ENCODE assay signal across 27 cellular contexts in the genomic region with DNA sequence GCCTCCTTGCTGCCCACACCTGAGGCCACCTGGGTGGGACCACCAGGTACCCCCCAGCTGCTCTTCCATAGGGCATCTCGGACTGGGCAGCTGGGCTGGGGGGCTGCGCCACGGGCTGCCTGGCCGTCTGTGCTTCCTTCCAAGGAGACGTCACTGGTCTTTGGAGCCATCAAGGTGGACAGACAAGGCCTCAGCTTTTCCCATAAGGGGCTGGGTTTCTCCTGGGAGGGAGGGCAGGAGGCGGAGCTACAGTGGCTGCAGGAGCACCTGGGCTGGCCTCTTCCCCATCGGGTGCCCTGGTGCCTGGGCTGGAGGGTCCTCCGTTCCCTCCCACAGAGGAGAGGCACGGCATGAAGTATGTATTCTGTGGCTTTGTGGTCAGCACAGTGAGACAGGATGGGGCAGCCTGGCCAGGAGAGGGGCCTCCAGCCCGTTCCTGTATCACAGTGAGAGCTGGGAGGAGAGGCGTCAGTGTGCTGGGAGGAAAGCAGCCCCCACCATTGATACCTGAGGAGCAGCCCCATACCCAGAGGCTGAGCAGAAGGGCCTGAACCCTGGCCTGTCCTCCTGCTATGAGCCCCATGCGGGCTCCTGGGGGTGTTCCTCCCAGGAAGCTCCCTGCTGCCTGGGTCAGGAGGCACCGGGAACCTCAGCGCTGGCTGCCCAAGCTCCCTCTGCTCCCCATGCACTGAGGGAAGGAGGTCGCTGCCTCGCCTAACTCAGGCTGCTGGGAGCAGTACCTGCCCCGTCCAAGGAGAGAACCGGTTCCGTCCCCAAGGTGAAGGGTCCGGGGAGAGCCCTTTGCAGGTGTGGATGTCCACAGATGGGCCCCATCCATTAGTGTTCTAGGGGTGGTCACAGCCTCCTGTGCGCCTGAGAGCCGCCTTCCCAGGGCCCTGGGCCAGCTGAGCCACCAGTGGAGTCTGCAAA.
DNase-seq lines count a peak whose midpoint lies in the region; ATAC-seq, FAIRE-seq and TF ChIP-seq lines count a peak whose summit lies in the region.
"Had no signal": no experiment of that assay in that cellular context is flagged by ENCODE, and none has a peak within 500 bp of the region (broad histone marks: within the 10 kb centered on the region; RNA-seq: fewer than 3 reads in every experiment).

No MANE protein-coding gene starts in this region.

- no peaks in the 10 kb centered on the region for H3K4me1 ChIP-seq in lung (ENCODE audit: control insufficient read depth in 2 of 2, insufficient read depth in 2 of 2, low read length in 2 of 2)
- no peaks in the 10 kb centered on the region for H3K4me1 ChIP-seq in body of pancreas
- H3K4me1 ChIP-seq in naive thymus-derived CD4-positive, alpha-beta T cell (ENCODE audit: control insufficient read depth in 2 of 2, insufficient read depth in 2 of 2, low read length in 2 of 2), result no peaks in the 10 kb centered on the region
- H3K4me1 ChIP-seq: adrenal gland, breast epithelium, Caco-2 had no signal

- intact Hi-C loops in natural killer cell (cut with micrococcal nuclease) (no loop called here), body of pancreas (cut with DNase I) (loop anchor here (5.0 kb wide), 1 partner anchor 50 kb away; no protein-coding TSS in a partner anchor)
- intact Hi-C loops in naive thymus-derived CD4-positive, alpha-beta T cell (cut with micrococcal nuclease), result no loop called here

- H3K27me3 ChIP-seq in lung (ENCODE audit: control insufficient read depth, insufficient read depth), result no peaks in the 10 kb centered on the region
- H3K27me3 ChIP-seq in body of pancreas, result no peaks in the 10 kb centered on the region
- no peaks in the 10 kb centered on the region for H3K27me3 ChIP-seq in naive thymus-derived CD4-positive, alpha-beta T cell (ENCODE audit: control insufficient read depth in 2 of 2, insufficient read depth in 2 of 2, low read length in 2 of 2)
- H3K27me3 ChIP-seq: adrenal gland had no signal

- TF ChIP-seq POLR2A in body of pancreas (IDR thresholded peaks at IDR 0.05), result no peak

- CTCF ChIA-PET in naive thymus-derived CD4-positive, alpha-beta T cell (lab: Charles Lee), result no interaction called here

- peak; percentile 51 for DNase-seq in natural killer cell treated with Interleukin-12 subunit alpha and Interleukin-12 subunit beta and Interleukin-15 and Interleukin-18, amount 100 ng/mL, for 72 hours (ENCODE audit: low spot score)
- no peak for DNase-seq in natural killer cell
- DNase-seq in activated CD8-positive, alpha-beta memory T cell treated with anti-CD3 and anti-CD28 coated beads, Interleukin-2, amount 50 U/mL, for 48 hours, result peak; percentile 26
- DNase-seq in lung (ENCODE audit: low spot score), result peak; percentile 18
- peak; percentile 34 for DNase-seq in urothelium cell line (ENCODE audit: low spot score)
- no peak for DNase-seq in body of pancreas
- no peak for DNase-seq in RCC 7860 (ENCODE audit: low spot score)
- DNase-seq in naive thymus-derived CD4-positive, alpha-beta T cell, result no peak
- DNase-seq: activated CD4-positive, alpha-beta T cell treated with anti-CD3 and anti-CD28 coated beads for 4 hours; C1 segment of cervical spinal cord; Caco-2; cortex of kidney; DND-41; NCI-H1048; NCI-H187; NCI-H524 treated with DMSO at 0.1 percent for 48 hours; nucleus accumbens; retina; stimulated activated CD4-positive, alpha-beta T cell treated with anti-CD3 and anti-CD28 coated beads, Interleukin-4, amount 100 ng/mL, for 1 hour; stimulated activated naive CD4-positive, alpha-beta T cell had no signal

- 71 to 73% methylated on average over 21 to 22 of the region's 22 CpGs for WGBS in lung, 2 donors
- WGBS in body of pancreas, 2 donors, result 58 to 61% methylated on average over 6 to 22 of the region's 22 CpGs

- H3K27ac Mint-ChIP-seq in natural killer cell treated with Interleukin-12 subunit alpha and Interleukin-12 subunit beta and Interleukin-15 and Interleukin-18, amount 100 ng/mL, for 72 hours, result no peak overlapping the region
- no peak overlapping the region for H3K27ac Mint-ChIP-seq in natural killer cell
- H3K27ac Mint-ChIP-seq in naive thymus-derived CD4-positive, alpha-beta T cell, result no peak overlapping the region
- H3K27ac Mint-ChIP-seq: memory B cell had no signal

- TF ChIP-seq CTCF in natural killer cell (IDR thresholded peaks at IDR 0.05), result no peak
- TF ChIP-seq CTCF in lung (IDR thresholded peaks at IDR 0.05; ENCODE audit: control extremely low read depth, extremely low read depth), result no peak
- TF ChIP-seq CTCF in body of pancreas (IDR thresholded peaks at IDR 0.05), result no peak

- no peak overlapping the region for H3K4me3 Mint-ChIP-seq in natural killer cell treated with Interleukin-12 subunit alpha and Interleukin-12 subunit beta and Interleukin-15 and Interleukin-18, amount 100 ng/mL, for 72 hours
- no peak overlapping the region for H3K4me3 Mint-ChIP-seq in natural killer cell
- no peak overlapping the region for H3K4me3 Mint-ChIP-seq in naive thymus-derived CD4-positive, alpha-beta T cell
- H3K4me3 Mint-ChIP-seq: memory B cell had no signal

- no peaks in the 10 kb centered on the region for H3K36me3 Mint-ChIP-seq in natural killer cell treated with Interleukin-12 subunit alpha and Interleukin-12 subunit beta and Interleukin-15 and Interleukin-18, amount 100 ng/mL, for 72 hours
- no peaks in the 10 kb centered on the region for H3K36me3 Mint-ChIP-seq in natural killer cell
- no peaks in the 10 kb centered on the region for H3K36me3 Mint-ChIP-seq in naive thymus-derived CD4-positive, alpha-beta T cell
- H3K36me3 Mint-ChIP-seq: memory B cell had no signal

- H3K9me3 ChIP-seq in lung (ENCODE audit: control insufficient read depth in 2 of 2, insufficient read depth in 1 of 2, low read length in 1 of 2) (no peaks in the 10 kb centered on the region), body of pancreas (no peaks in the 10 kb centered on the region)
- H3K9me3 ChIP-seq in naive thymus-derived CD4-positive, alpha-beta T cell (ENCODE audit: control insufficient read depth in 2 of 3, low read length in 3 of 3), result no peaks in the 10 kb centered on the region
- H3K9me3 ChIP-seq: adrenal gland, Caco-2, thoracic aorta had no signal

- H3K36me3 ChIP-seq in lung (ENCODE audit: control insufficient read depth in 2 of 2, insufficient read depth in 2 of 2, low read length in 2 of 2) (no peaks in the 10 kb centered on the region), body of pancreas (replicated peaks in 1 of 2; ENCODE audit: insufficient read depth in 1 of 2, low read depth in 2 of 2) (no peaks in the 10 kb centered on the region)
- H3K36me3 ChIP-seq in naive thymus-derived CD4-positive, alpha-beta T cell (ENCODE audit: control insufficient read depth in 2 of 3, insufficient read depth in 3 of 3, low read length in 3 of 3), result no peaks in the 10 kb centered on the region
- H3K36me3 ChIP-seq: adrenal gland, breast epithelium, thoracic aorta had no signal

- ATAC-seq in natural killer cell treated with Interleukin-12 subunit alpha and Interleukin-12 subunit beta and Interleukin-15 and Interleukin-18, amount 100 ng/mL, for 72 hours, result no peak
- ATAC-seq in natural killer cell, result no peak
- ATAC-seq in lung (ENCODE audit: insufficient read depth, low FRiP score), result no peak
- no peak for ATAC-seq in body of pancreas
- ATAC-seq in naive thymus-derived CD4-positive, alpha-beta T cell, result no peak
- ATAC-seq: HepG2 had no signal

- no peaks in the 10 kb centered on the region for H3K4me1 Mint-ChIP-seq in natural killer cell treated with Interleukin-12 subunit alpha and Interleukin-12 subunit beta and Interleukin-15 and Interleukin-18, amount 100 ng/mL, for 72 hours (ENCODE audit: low read depth in 2 of 2)
- H3K4me1 Mint-ChIP-seq in natural killer cell, result no peaks in the 10 kb centered on the region
- H3K4me1 Mint-ChIP-seq in naive thymus-derived CD4-positive, alpha-beta T cell, result no peaks in the 10 kb centered on the region
- H3K4me1 Mint-ChIP-seq: memory B cell had no signal

- no peaks in the 10 kb centered on the region for H3K27me3 Mint-ChIP-seq in natural killer cell treated with Interleukin-12 subunit alpha and Interleukin-12 subunit beta and Interleukin-15 and Interleukin-18, amount 100 ng/mL, for 72 hours
- no peaks in the 10 kb centered on the region for H3K27me3 Mint-ChIP-seq in natural killer cell (ENCODE audit: low read depth in 2 of 2)
- peaks cover 0 to 13% (median 6%) of the 10 kb centered on the region in 5 donors for H3K27me3 Mint-ChIP-seq in naive thymus-derived CD4-positive, alpha-beta T cell
- H3K27me3 Mint-ChIP-seq: memory B cell had no signal

- no peak overlapping the region for H3K4me3 ChIP-seq in lung
- H3K4me3 ChIP-seq in body of pancreas, result no peak overlapping the region
- H3K4me3 ChIP-seq in naive thymus-derived CD4-positive, alpha-beta T cell (ENCODE audit: low read length), result no peak overlapping the region
- H3K4me3 ChIP-seq: adrenal gland, breast epithelium, SK-N-MC, thoracic aorta had no signal

- no peak for FAIRE-seq in urothelium cell line (lab: Jason Lieb, UNC)
- no peak for FAIRE-seq in RCC 7860 (lab: Jason Lieb, UNC)
- FAIRE-seq: endometrium, HepG2 had no signal

- POLR2A ChIA-PET in naive thymus-derived CD4-positive, alpha-beta T cell (lab: Charles Lee), result no interaction called here

- H3K27ac ChIP-seq in lung (ENCODE audit: low read depth in 1 of 2, low read length in 1 of 2) (no peak overlapping the region), body of pancreas (no peak overlapping the region)
- no peak overlapping the region for H3K27ac ChIP-seq in naive thymus-derived CD4-positive, alpha-beta T cell (ENCODE audit: low read depth, low read length)
- H3K27ac ChIP-seq: adrenal gland, breast epithelium, SK-N-MC, thoracic aorta had no signal

- H3K9me3 Mint-ChIP-seq in natural killer cell treated with Interleukin-12 subunit alpha and Interleukin-12 subunit beta and Interleukin-15 and Interleukin-18, amount 100 ng/mL, for 72 hours, result no peaks in the 10 kb centered on the region
- no peaks in the 10 kb centered on the region for H3K9me3 Mint-ChIP-seq in natural killer cell
- H3K9me3 Mint-ChIP-seq in naive thymus-derived CD4-positive, alpha-beta T cell, result no peaks in the 10 kb centered on the region
- H3K9me3 Mint-ChIP-seq: memory B cell had no signal

Comparison
In these comparisons a context has a peak if more than half of its experiments do, and no peak if none do; other contexts are left out.
1. DNase-seq: peak in natural killer cell treated with Interleukin-12 subunit alpha and Interleukin-12 subunit beta and Interleukin-15 and Interleukin-18, amount 100 ng/mL, for 72 hours (single experiment), activated CD8-positive, alpha-beta memory T cell treated with anti-CD3 and anti-CD28 coated beads, Interleukin-2, amount 50 U/mL, for 48 hours (single experiment), lung (single experiment) and urothelium cell line (single experiment); none in natural killer cell (single experiment), body of pancreas (0 of 4), RCC 7860 (single experiment) and naive thymus-derived CD4-positive, alpha-beta T cell (0 of 9).